In the genomic region with DNA sequence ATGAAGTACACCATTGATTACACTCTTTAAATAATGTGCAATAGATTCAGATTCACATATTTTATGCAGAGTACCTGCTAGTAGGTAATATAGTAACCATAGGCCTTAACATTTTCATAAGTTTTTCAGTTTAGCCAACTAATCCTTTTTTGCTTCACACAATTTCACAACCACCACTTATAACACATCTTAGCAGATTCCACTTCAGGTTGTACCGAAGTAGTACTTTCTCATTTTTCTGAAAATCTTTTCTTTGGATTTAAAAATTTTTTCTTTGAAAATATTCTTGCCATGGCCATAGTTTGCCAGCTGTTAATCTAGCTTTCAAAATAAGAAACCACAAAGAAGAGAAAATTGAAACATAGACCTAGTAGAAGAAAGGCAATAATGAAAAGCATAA, we compare ENCODE assay signal across 7 cellular contexts.
"Had no signal": no experiment of that assay in that cellular context is flagged by ENCODE, and none has a peak within 500 bp of the region (broad histone marks: within the 10 kb centered on the region; RNA-seq: fewer than 3 reads in every experiment).

No MANE protein-coding gene starts in this region.

- H3K4me2 ChIP-seq: KMS-11 had no signal

- FAIRE-seq: HTR-8/SVneo, K562 had no signal

- H3K9ac ChIP-seq: KMS-11 had no signal

- H3K4me3 ChIP-seq: K562 had no signal

- H3K27ac ChIP-seq: HL-60, KMS-11 had no signal

- DNase-seq: IMR-90, KBM-7, KG1 had no signal

- ATAC-seq: K562 had no signal
